Comparison of ENCODE assay signal across 21 cellular contexts in the genomic region with DNA sequence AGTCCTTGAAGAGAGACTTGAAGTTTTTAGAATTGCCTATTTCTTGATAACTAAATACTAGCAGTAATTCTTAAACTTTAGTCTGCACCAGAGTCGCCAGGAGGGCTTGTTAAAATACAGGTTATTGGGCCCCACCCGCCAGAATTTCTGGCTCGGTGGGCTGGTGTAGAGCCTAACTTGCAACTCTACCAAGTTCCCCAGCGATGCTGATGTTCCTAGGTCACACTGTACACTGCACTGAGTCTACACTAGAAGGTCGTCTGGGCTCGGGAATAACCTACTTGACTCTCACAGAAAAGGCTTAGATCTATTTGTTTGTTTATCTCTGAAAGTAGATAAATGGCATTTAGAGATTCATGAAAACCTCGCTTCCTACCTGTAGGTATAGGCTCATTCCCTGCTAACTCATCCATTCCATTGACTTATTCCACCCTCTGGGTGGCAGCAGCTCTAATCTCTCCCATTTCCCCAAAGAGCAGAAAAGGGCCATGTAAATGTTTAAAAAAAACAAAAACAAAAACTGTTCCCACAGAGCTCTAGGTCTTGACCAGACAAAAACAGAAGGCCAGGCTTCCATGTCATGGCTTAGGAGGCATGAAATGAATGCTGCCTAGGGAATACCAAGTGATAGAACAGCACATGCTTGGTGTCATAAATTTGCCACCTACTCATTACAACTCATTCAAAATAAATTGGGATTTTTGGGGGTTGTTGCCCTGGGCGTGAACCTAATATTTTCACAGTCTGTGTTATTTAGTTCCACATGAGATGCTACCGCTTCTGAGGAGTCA.
DNase-seq lines count a peak whose midpoint lies in the region; ATAC-seq and TF ChIP-seq lines count a peak whose summit lies in the region.
"Had no signal": no experiment of that assay in that cellular context is flagged by ENCODE, and none has a peak within 500 bp of the region (broad histone marks: within the 10 kb centered on the region; RNA-seq: fewer than 3 reads in every experiment).

No MANE protein-coding gene starts in this region.

- H3K27ac Mint-ChIP-seq in type B pancreatic cell, result no peak overlapping the region

- no peaks in the 10 kb centered on the region for H3K36me3 Mint-ChIP-seq in type B pancreatic cell
- H3K36me3 Mint-ChIP-seq: CD4-positive, CD25-positive, alpha-beta regulatory T cell had no signal

- ATAC-seq in SK-N-SH treated with all-trans-retinoic acid at 6 μM for 48 hours (peak; percentile 34; the same call in 1 of the 3 replicates), foreskin keratinocyte (no peak), GM21423 (IDR thresholded peaks at IDR 0.05; ENCODE audit: unreplicated experiment) (no peak)
- ATAC-seq: stimulated activated naive CD8-positive, alpha-beta T cell treated with anti-CD3 and anti-CD28 coated beads, Interleukin-15, Interleukin-2, amounts not matched to agents 100 U/mL and 50 U/mL, for 24 hours had no signal

- peaks cover 5% of the 10 kb centered on the region for H3K4me1 Mint-ChIP-seq in type B pancreatic cell (ENCODE audit: unreplicated experiment)
- H3K4me1 Mint-ChIP-seq: CD4-positive, CD25-positive, alpha-beta regulatory T cell had no signal

- H3K27ac ChIP-seq in foreskin keratinocyte, result no peak overlapping the region
- H3K27ac ChIP-seq: 22Rv1, epithelial cell of prostate, upper lobe of left lung had no signal

- peaks cover 5% of the 10 kb centered on the region for H3K27me3 Mint-ChIP-seq in type B pancreatic cell
- H3K27me3 Mint-ChIP-seq: CD4-positive, CD25-positive, alpha-beta regulatory T cell had no signal

- DNase-seq in DMS 273 (lab: John Stamatoyannopoulos, UW; ENCODE audit: unreplicated experiment), result peak; percentile 6
- DNase-seq in DMS 273 treated with DMSO at 0.1 percent for 48 hours (lab: John Stamatoyannopoulos, UW), result no peak
- DNase-seq in foreskin keratinocyte, result no peak
- peak; percentile 57 for DNase-seq in renal cortical epithelial cell (ENCODE audit: low read depth)
- no peak for DNase-seq in type B pancreatic cell (ENCODE audit: extremely low spot score, unreplicated experiment)
- DNase-seq in SIG-M5 (lab: John Stamatoyannopoulos, UW), result no peak
- DNase-seq: activated CD4-positive, alpha-beta T cell treated with anti-CD3 and anti-CD28 coated beads for 1 hour; activated CD8-positive, alpha-beta memory T cell treated with anti-CD3 and anti-CD28 coated beads, Interleukin-2, amount 50 U/mL, for 4 hours; activated gamma-delta T cell treated with Interleukin-2 at 50 U/mL for 16 hours; CD4-positive, CD25-positive, alpha-beta regulatory T cell; cortex of kidney; hypothalamus; NCI-H1048; posterior cingulate gyrus; Right ventricle myocardium superior; stimulated activated naive CD8-positive, alpha-beta T cell treated with anti-CD3 and anti-CD28 coated beads, Interleukin-15, Interleukin-2, amounts not matched to agents 100 U/mL and 50 U/mL, for 24 hours; upper lobe of left lung had no signal

- H3K9me3 Mint-ChIP-seq in type B pancreatic cell, result peaks cover 18% of the 10 kb centered on the region

- H3K4me3 Mint-ChIP-seq in type B pancreatic cell, result no peak overlapping the region
- H3K4me3 Mint-ChIP-seq: CD4-positive, CD25-positive, alpha-beta regulatory T cell had no signal

- no peaks in the 10 kb centered on the region for H3K4me1 ChIP-seq in foreskin keratinocyte
- H3K4me1 ChIP-seq: upper lobe of left lung had no signal

- TF ChIP-seq CTCF in foreskin keratinocyte (conservative IDR thresholded peaks at IDR 0.05), result peak; percentile 30
- no peak for TF ChIP-seq CTCF in type B pancreatic cell (conservative IDR thresholded peaks at IDR 0.05)

- no peaks in the 10 kb centered on the region for H3K27me3 ChIP-seq in foreskin keratinocyte
- H3K27me3 ChIP-seq: upper lobe of left lung had no signal

TF ChIP-seq in SK-N-SH treated with all-trans-retinoic acid at 6 μM for 48 hours, 23 proteins besides CTCF, POLR2A, EP300 and RAD21 (continues in another document):
- TF ChIP-seq OSR1 (CRISPR knock-in tag; IDR thresholded peaks at IDR 0.05), result no peak
- TF ChIP-seq, protein P1, sequence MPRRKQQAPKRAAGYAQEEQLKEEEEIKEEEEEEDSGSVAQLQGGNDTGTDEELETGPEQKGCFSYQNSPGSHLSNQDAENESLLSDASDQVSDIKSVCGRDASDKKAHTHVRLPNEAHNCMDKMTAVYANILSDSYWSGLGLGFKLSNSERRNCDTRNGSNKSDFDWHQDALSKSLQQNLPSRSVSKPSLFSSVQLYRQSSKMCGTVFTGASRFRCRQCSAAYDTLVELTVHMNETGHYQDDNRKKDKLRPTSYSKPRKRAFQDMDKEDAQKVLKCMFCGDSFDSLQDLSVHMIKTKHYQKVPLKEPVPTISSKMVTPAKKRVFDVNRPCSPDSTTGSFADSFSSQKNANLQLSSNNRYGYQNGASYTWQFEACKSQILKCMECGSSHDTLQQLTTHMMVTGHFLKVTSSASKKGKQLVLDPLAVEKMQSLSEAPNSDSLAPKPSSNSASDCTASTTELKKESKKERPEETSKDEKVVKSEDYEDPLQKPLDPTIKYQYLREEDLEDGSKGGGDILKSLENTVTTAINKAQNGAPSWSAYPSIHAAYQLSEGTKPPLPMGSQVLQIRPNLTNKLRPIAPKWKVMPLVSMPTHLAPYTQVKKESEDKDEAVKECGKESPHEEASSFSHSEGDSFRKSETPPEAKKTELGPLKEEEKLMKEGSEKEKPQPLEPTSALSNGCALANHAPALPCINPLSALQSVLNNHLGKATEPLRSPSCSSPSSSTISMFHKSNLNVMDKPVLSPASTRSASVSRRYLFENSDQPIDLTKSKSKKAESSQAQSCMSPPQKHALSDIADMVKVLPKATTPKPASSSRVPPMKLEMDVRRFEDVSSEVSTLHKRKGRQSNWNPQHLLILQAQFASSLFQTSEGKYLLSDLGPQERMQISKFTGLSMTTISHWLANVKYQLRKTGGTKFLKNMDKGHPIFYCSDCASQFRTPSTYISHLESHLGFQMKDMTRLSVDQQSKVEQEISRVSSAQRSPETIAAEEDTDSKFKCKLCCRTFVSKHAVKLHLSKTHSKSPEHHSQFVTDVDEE (CRISPR knock-in tag; IDR thresholded peaks at IDR 0.05), result no peak
- TF ChIP-seq, protein P2, sequence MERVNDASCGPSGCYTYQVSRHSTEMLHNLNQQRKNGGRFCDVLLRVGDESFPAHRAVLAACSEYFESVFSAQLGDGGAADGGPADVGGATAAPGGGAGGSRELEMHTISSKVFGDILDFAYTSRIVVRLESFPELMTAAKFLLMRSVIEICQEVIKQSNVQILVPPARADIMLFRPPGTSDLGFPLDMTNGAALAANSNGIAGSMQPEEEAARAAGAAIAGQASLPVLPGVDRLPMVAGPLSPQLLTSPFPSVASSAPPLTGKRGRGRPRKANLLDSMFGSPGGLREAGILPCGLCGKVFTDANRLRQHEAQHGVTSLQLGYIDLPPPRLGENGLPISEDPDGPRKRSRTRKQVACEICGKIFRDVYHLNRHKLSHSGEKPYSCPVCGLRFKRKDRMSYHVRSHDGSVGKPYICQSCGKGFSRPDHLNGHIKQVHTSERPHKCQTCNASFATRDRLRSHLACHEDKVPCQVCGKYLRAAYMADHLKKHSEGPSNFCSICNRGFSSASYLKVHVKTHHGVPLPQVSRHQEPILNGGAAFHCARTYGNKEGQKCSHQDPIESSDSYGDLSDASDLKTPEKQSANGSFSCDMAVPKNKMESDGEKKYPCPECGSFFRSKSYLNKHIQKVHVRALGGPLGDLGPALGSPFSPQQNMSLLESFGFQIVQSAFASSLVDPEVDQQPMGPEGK (CRISPR knock-in tag; IDR thresholded peaks at IDR 0.05; ENCODE audit: borderline replicate concordance), result no peak
- TF ChIP-seq, protein P3, sequence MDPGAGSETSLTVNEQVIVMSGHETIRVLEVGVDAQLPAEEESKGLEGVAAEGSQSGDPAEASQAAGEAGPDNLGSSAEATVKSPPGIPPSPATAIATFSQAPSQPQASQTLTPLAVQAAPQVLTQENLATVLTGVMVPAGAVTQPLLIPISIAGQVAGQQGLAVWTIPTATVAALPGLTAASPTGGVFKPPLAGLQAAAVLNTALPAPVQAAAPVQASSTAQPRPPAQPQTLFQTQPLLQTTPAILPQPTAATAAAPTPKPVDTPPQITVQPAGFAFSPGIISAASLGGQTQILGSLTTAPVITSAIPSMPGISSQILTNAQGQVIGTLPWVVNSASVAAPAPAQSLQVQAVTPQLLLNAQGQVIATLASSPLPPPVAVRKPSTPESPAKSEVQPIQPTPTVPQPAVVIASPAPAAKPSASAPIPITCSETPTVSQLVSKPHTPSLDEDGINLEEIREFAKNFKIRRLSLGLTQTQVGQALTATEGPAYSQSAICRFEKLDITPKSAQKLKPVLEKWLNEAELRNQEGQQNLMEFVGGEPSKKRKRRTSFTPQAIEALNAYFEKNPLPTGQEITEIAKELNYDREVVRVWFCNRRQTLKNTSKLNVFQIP (CRISPR knock-in tag; IDR thresholded peaks at IDR 0.05; ENCODE audit: borderline replicate concordance, low read depth), result no peak
- no peak for TF ChIP-seq GLIS3 (CRISPR knock-in tag; IDR thresholded peaks at IDR 0.05)
- no peak for TF ChIP-seq ZFP30 (CRISPR knock-in tag; IDR thresholded peaks at IDR 0.05)
- TF ChIP-seq SNAI2 (CRISPR knock-in tag; IDR thresholded peaks at IDR 0.05), result no peak
- TF ChIP-seq, protein P4, sequence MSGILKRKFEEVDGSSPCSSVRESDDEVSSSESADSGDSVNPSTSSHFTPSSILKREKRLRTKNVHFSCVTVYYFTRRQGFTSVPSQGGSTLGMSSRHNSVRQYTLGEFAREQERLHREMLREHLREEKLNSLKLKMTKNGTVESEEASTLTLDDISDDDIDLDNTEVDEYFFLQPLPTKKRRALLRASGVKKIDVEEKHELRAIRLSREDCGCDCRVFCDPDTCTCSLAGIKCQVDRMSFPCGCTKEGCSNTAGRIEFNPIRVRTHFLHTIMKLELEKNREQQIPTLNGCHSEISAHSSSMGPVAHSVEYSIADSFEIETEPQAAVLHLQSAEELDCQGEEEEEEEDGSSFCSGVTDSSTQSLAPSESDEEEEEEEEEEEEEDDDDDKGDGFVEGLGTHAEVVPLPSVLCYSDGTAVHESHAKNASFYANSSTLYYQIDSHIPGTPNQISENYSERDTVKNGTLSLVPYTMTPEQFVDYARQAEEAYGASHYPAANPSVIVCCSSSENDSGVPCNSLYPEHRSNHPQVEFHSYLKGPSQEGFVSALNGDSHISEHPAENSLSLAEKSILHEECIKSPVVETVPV (CRISPR knock-in tag; IDR thresholded peaks at IDR 0.05), result no peak
- no peak for TF ChIP-seq ESRRG (CRISPR knock-in tag; IDR thresholded peaks at IDR 0.05)
- TF ChIP-seq ZC3H10 (CRISPR knock-in tag; IDR thresholded peaks at IDR 0.05), result no peak
- no peak for TF ChIP-seq PPARA (CRISPR knock-in tag; IDR thresholded peaks at IDR 0.05; ENCODE audit: borderline replicate concordance)
- TF ChIP-seq ISL1 (CRISPR knock-in tag; IDR thresholded peaks at IDR 0.05), result no peak
- TF ChIP-seq ARNTL (CRISPR knock-in tag; IDR thresholded peaks at IDR 0.05; ENCODE audit: borderline replicate concordance, low read depth), result no peak

Comparison
In these comparisons a context has a peak if more than half of its experiments do, and no peak if none do; other contexts are left out.
1. DNase-seq: peak in DMS 273 (single experiment) and renal cortical epithelial cell (single experiment); none in DMS 273 treated with DMSO at 0.1 percent for 48 hours (single experiment), foreskin keratinocyte (0 of 2), type B pancreatic cell (single experiment) and SIG-M5 (single experiment).